8 cellular contexts compared by ENCODE assay signal in the genomic region with DNA sequence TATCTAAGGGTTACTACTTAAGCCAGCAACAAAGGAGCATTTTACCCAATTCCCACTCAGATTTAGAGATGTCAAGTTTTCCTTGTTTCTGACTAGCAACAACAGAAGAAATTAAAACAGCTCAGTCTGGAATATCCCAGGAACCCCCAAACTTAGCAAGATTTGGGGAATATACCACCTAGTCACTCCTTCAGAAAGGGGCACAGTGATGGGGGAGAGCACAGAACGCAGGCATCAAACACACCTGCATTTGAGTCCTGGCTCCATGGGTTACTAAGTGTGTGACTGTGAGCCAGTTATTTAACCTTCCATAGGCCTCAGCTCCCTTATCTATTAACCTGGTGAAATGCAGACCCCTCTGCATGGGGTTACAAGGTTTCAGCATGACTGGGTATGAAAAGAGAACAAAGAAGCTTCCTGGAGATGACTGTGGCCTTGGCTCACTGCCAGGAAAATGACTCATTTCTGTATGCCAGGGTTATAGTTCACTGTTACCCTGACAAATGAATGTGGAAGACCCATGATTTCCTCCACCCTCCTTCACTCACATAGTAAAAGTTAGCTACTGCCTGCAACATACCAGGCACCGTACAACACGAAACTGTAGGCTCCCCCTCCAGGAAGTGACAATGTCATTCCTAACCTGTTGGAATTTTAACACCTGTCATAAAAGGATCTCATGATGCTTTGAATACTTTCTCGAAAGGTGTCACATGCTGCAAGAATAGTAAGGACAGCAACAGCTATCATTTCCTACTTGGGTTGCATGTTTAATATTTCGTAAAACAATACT.
DNase-seq lines count a peak whose midpoint lies in the region; TF ChIP-seq lines count a peak whose summit lies in the region.

No MANE protein-coding gene starts in this region.

- H3K27me3 ChIP-seq in Loucy (ENCODE audit: insufficient read depth, low read length, poor library complexity, severe bottlenecking): no peaks in the 10 kb centered on the region

- POLR2A ChIA-PET in HEK293T (lab: Yijun Ruan, JAX): interaction anchor here (0.5 to 1.0 kb wide), 2 partner anchors 21 to 23 kb away, joined by 3 to 4 read pairs; no protein-coding TSS in a partner anchor

- H3F3A ChIP-seq in Loucy (ENCODE audit: low read depth): no peaks in the 10 kb centered on the region

- H3K4me1 ChIP-seq in Loucy (ENCODE audit: insufficient read depth, low read length, poor library complexity, severe bottlenecking): peaks cover 55% of the 10 kb centered on the region

- no peak overlapping the region for H3K4me3 ChIP-seq in GM12865 (ENCODE audit: low read depth, low read length)
- H3K4me3 ChIP-seq in Loucy (ENCODE audit: low read length, poor library complexity, severe bottlenecking): peak overlapping the region; percentile 33

- peak overlapping the region; percentile 65 for H2AFZ ChIP-seq in Loucy (ENCODE audit: low read length)

- peak overlapping the region; percentile 63 for H3K4me2 ChIP-seq in Loucy (ENCODE audit: low read depth, low read length, poor library complexity, severe bottlenecking)

- H3K36me3 ChIP-seq in Loucy (ENCODE audit: insufficient read depth, low read length): no peaks in the 10 kb centered on the region

- TF ChIP-seq CTCF in GM12865 (IDR thresholded peaks at IDR 0.05; ENCODE audit: insufficient read depth, low read depth, low read length, missing control alignments) (no peak), Loucy (conservative IDR thresholded peaks at IDR 0.05; ENCODE audit: low read length) (no peak)

- peak overlapping the region; percentile 65 for H3K9ac ChIP-seq in Loucy (ENCODE audit: low read depth, low read length, poor library complexity, severe bottlenecking)

- H3K9me3 ChIP-seq in Loucy (ENCODE audit: insufficient read depth, low read depth, low read length): no peaks in the 10 kb centered on the region

- no peaks in the 10 kb centered on the region for H4K20me1 ChIP-seq in Loucy (ENCODE audit: insufficient read depth, low read length, poor library complexity, severe bottlenecking)

- no peaks in the 10 kb centered on the region for H3K9me2 ChIP-seq in Loucy (replicated peaks; ENCODE audit: low read depth, low read length)

- CTCF ChIA-PET in HEK293T (lab: Yijun Ruan, JAX): interaction anchor here (0.6 to 2.7 kb wide), 4 partner anchors 12 to 193 kb away, joined by 3 to 14 read pairs (median 6); no protein-coding TSS in a partner anchor

- peaks cover 5% of the 10 kb centered on the region; the same call in 1 of the 2 replicates for H3K79me2 ChIP-seq in Loucy (ENCODE audit: insufficient read depth, low read length)

- DNase-seq in GM12865 (ENCODE audit: low read depth) (peak; percentile 95), HEK293T (ENCODE audit: extremely low spot score) (peak; percentile 31), SK-N-DZ (ENCODE audit: low spot score) (peak; percentile 20), iris pigment epithelial cell (ENCODE audit: low read depth) (peak; percentile 86), medulla oblongata (ENCODE audit: extremely low spot score) (no peak)
- peak; percentile 78 for DNase-seq in activated naive CD4-positive, alpha-beta T cell treated with Interleukin-2 at 50 U/mL for 16 hours
- peak; percentile 73 for DNase-seq in stimulated activated CD4-positive, alpha-beta T cell treated with anti-CD3 and anti-CD28 coated beads, Interleukin-4, amount 100 ng/mL, for 1 hour

TF ChIP-seq in HEK293T, 16 proteins besides CTCF, POLR2A, EP300 and RAD21:
- no peak for TF ChIP-seq ZNF384 (IDR thresholded peaks at IDR 0.05)
- no peak for TF ChIP-seq FOXM1 (IDR thresholded peaks at IDR 0.05; ENCODE audit: borderline replicate concordance)
- TF ChIP-seq PKNOX1 (IDR thresholded peaks at IDR 0.05): no peak
- no peak for TF ChIP-seq TARDBP (IDR thresholded peaks at IDR 0.05)
- no peak for TF ChIP-seq FOXK2 (IDR thresholded peaks at IDR 0.05)
- no peak for TF ChIP-seq L3MBTL2 (conservative IDR thresholded peaks at IDR 0.05)
- TF ChIP-seq ARNT (IDR thresholded peaks at IDR 0.05): no peak
- no peak for TF ChIP-seq ELF4 (IDR thresholded peaks at IDR 0.05)
- TF ChIP-seq NFRKB (IDR thresholded peaks at IDR 0.05): no peak
- TF ChIP-seq FOXA1 (IDR thresholded peaks at IDR 0.05): no peak
